In genomic region chr19:15118789-15119494, GRCh38 we compare ENCODE assay signal across 27 cellular contexts. TPM values are rescaled to one million over a fixed set of nuclear protein-coding genes. Genes with fewer than 3 reads are reported as not detected.
"Had no signal": no experiment of that assay in that cellular context is flagged by ENCODE, and none has a peak within 500 bp of the region (broad histone marks: within the 10 kb centered on the region; RNA-seq: fewer than 3 reads in every experiment).

No MANE protein-coding gene starts in this region.

- H3K27ac Mint-ChIP-seq: natural killer cell; stimulated activated naive B cell treated with anti-CD40 and anti-IgM and Interleukin-4, amounts not matched to agents 10 μg/mL and 1 μg/mL and 100 μg/mL, for 72 hours had no signal

- DNase-seq: caudate nucleus; cortex of kidney; effector CD8-positive, alpha-beta T cell; foreskin melanocyte; head of caudate nucleus; kidney glomerular epithelial cell; mammary epithelial cell; natural killer cell; psoas muscle; sigmoid colon; stimulated activated CD4-positive, alpha-beta T cell treated with anti-CD3 and anti-CD28 coated beads, Interleukin-2, amount 100 ng/mL, for 24 hours; stimulated activated CD4-positive, alpha-beta T cell treated with anti-CD3 and anti-CD28 coated beads, Interleukin-4, amount 100 ng/mL, for 4 hours; stimulated activated naive B cell treated with anti-CD40 and anti-IgM and Interleukin-4, amounts not matched to agents 10 μg/mL and 1 μg/mL and 100 μg/mL, for 72 hours; stimulated activated naive CD8-positive, alpha-beta T cell treated with anti-CD3 and anti-CD28 coated beads, Interleukin-15, amount 100 ng/mL, for 72 hours; testis had no signal

- H3K4me3 Mint-ChIP-seq: natural killer cell; stimulated activated naive B cell treated with anti-CD40 and anti-IgM and Interleukin-4, amounts not matched to agents 10 μg/mL and 1 μg/mL and 100 μg/mL, for 72 hours; stimulated activated naive CD8-positive, alpha-beta T cell treated with anti-CD3 and anti-CD28 coated beads, Interleukin-15, amount 100 ng/mL, for 72 hours had no signal

- H3K27me3 Mint-ChIP-seq: stimulated activated naive B cell treated with anti-CD40 and anti-IgM and Interleukin-4, amounts not matched to agents 10 μg/mL and 1 μg/mL and 100 μg/mL, for 72 hours; stimulated activated naive CD8-positive, alpha-beta T cell treated with anti-CD3 and anti-CD28 coated beads, Interleukin-15, amount 100 ng/mL, for 72 hours had no signal

- H3K27ac ChIP-seq: dorsolateral prefrontal cortex, hepatocyte, parathyroid adenoma, psoas muscle, sigmoid colon, skin epidermis, testis, tibial nerve had no signal

- H3K9me3 ChIP-seq: psoas muscle, sigmoid colon, testis, tibial nerve had no signal

- H3K9me3 Mint-ChIP-seq: natural killer cell; stimulated activated naive B cell treated with anti-CD40 and anti-IgM and Interleukin-4, amounts not matched to agents 10 μg/mL and 1 μg/mL and 100 μg/mL, for 72 hours; stimulated activated naive CD8-positive, alpha-beta T cell treated with anti-CD3 and anti-CD28 coated beads, Interleukin-15, amount 100 ng/mL, for 72 hours had no signal

- H3K9ac ChIP-seq: parathyroid adenoma had no signal

- H3K36me3 Mint-ChIP-seq: natural killer cell had no signal

- H3K4me3 ChIP-seq: dorsolateral prefrontal cortex, hepatocyte, psoas muscle, sigmoid colon, skin epidermis, testis, tibial nerve had no signal

- H3K27me3 ChIP-seq: dorsolateral prefrontal cortex, hepatocyte, sigmoid colon, testis, tibial nerve had no signal

RNA-seq across cellular contexts. Expression of gene SYDE1, which starts 11.7 kb away (rescaled TPM):
- total RNA-seq: mononuclear cell, natural killer cell had no signal

RNA-seq across cellular contexts. Expression of gene OR1I1, which starts 36.9 kb away (rescaled TPM):
- total RNA-seq: cerebellum, dorsolateral prefrontal cortex, epithelial cell of proximal tubule, hepatocyte, liver, mammary epithelial cell, mesenteric fat pad, mononuclear cell, natural killer cell, omental fat pad, psoas muscle, sigmoid colon, subcutaneous adipose tissue, testis, tibial nerve had no signal
